Comparison of ENCODE assay signal across 22 cellular contexts in the genomic region with DNA sequence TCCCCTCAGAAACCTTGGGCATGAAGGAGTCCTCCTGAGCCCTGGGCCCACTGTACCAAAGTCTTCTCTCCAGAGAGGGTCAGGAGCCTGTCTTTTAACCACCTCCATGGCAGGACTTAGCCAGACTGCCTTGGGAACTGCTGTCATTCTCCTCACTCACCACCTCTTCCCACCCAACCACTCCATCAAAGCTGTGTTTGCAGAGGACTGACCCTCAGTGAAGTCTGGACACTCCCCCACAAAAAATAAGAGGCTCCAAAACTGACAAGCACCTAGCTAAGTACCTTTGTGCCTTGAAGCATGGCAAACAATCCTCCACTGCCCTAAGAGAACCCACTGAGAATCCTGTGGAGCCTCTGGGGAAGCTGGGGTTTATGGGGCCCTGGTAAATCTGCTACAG. TPM values are rescaled to one million over a fixed set of nuclear protein-coding genes. Genes with fewer than 3 reads are reported as not detected.
DNase-seq lines count a peak whose midpoint lies in the region; ATAC-seq and TF ChIP-seq lines count a peak whose summit lies in the region.
"Had no signal": no experiment of that assay in that cellular context is flagged by ENCODE, and none has a peak within 500 bp of the region (broad histone marks: within the 10 kb centered on the region; RNA-seq: fewer than 3 reads in every experiment).

No MANE protein-coding gene starts in this region.

- peak overlapping the region; percentile 43 for H3K27ac Mint-ChIP-seq in activated naive CD8-positive, alpha-beta T cell treated with anti-CD3 and anti-CD28 coated beads, Interleukin-2, amount 10 ng/mL, durations not matched to agents 7 days and 5 days
- no peak overlapping the region for H3K27ac Mint-ChIP-seq in activated naive CD8-positive, alpha-beta T cell treated with anti-CD3 and anti-CD28 coated beads for 36 hours
- H3K27ac Mint-ChIP-seq in WTC11: peak overlapping the region; percentile 63; the same call in 1 of the 2 replicates
- peak overlapping the region in 2 of 6 donors; percentile 31 to 35 for H3K27ac Mint-ChIP-seq in immature natural killer cell
- no peak overlapping the region for H3K27ac Mint-ChIP-seq in activated T-helper 2 cell treated with anti-CD3 and anti-CD28 coated beads, Interferon-gamma antibody, Interleukin-2, Interleukin-4, amounts not matched to agents 10 μg/mL and 5 μg/mL and 100 μg/mL, durations not matched to agents 14 hours and 24 hours and 36 hours

- H3K27ac ChIP-seq in thyroid gland (no peak overlapping the region), testis (no peak overlapping the region)
- H3K27ac ChIP-seq: GM23248 had no signal

- no peaks in the 10 kb centered on the region for H3K27me3 Mint-ChIP-seq in activated naive CD8-positive, alpha-beta T cell treated with anti-CD3 and anti-CD28 coated beads, Interleukin-2, amount 10 ng/mL, durations not matched to agents 7 days and 5 days
- no peaks in the 10 kb centered on the region for H3K27me3 Mint-ChIP-seq in activated naive CD8-positive, alpha-beta T cell treated with anti-CD3 and anti-CD28 coated beads for 36 hours
- H3K27me3 Mint-ChIP-seq in WTC11 (ENCODE audit: low read depth) (no peaks in the 10 kb centered on the region), immature natural killer cell (ENCODE audit: low read depth in 3 of 3) (peaks cover 2 to 14% (median 2%) of the 10 kb centered on the region in 3 donors)
- H3K27me3 Mint-ChIP-seq in activated T-helper 2 cell treated with anti-CD3 and anti-CD28 coated beads, Interferon-gamma antibody, Interleukin-2, Interleukin-4, amounts not matched to agents 10 μg/mL and 5 μg/mL and 100 μg/mL, durations not matched to agents 14 hours and 24 hours and 36 hours (ENCODE audit: low read depth): no peaks in the 10 kb centered on the region

- H3K4me1 ChIP-seq in thyroid gland: peaks cover 24 to 39% of the 10 kb centered on the region in 2 donors
- peaks cover 28% of the 10 kb centered on the region for H3K4me1 ChIP-seq in testis

- DNase-seq in activated naive CD8-positive, alpha-beta T cell treated with anti-CD3 and anti-CD28 coated beads, Interleukin-2, amount 10 ng/mL, durations not matched to agents 7 days and 5 days: no peak
- no peak for DNase-seq in activated naive CD8-positive, alpha-beta T cell treated with anti-CD3 and anti-CD28 coated beads for 36 hours
- DNase-seq in WTC11 (ENCODE audit: low spot score): no peak
- no peak for DNase-seq in immature natural killer cell
- DNase-seq in thyroid gland: peak; percentile 22 to 57
- DNase-seq in activated T-helper 2 cell treated with anti-CD3 and anti-CD28 coated beads, Interferon-gamma antibody, Interleukin-2, Interleukin-4, amounts not matched to agents 10 μg/mL and 5 μg/mL and 100 μg/mL, durations not matched to agents 14 hours and 24 hours and 36 hours (ENCODE audit: low spot score): no peak
- no peak for DNase-seq in testis
- DNase-seq: C1 segment of cervical spinal cord, Caco-2, GDM1, GM23248, KG1, MV-4-11, NCI-H187, NCI-H2107, NCI-H226, NCI-H524, NCI-H82, SHP77 treated with DMSO at 0.1 percent for 48 hours, SK-N-SH had no signal

- no peaks in the 10 kb centered on the region for H3K9me3 Mint-ChIP-seq in activated naive CD8-positive, alpha-beta T cell treated with anti-CD3 and anti-CD28 coated beads, Interleukin-2, amount 10 ng/mL, durations not matched to agents 7 days and 5 days
- no peaks in the 10 kb centered on the region for H3K9me3 Mint-ChIP-seq in activated naive CD8-positive, alpha-beta T cell treated with anti-CD3 and anti-CD28 coated beads for 36 hours
- peaks cover 4% of the 10 kb centered on the region; the same call in 1 of the 2 replicates for H3K9me3 Mint-ChIP-seq in WTC11
- H3K9me3 Mint-ChIP-seq in immature natural killer cell: no peaks in the 10 kb centered on the region
- H3K9me3 Mint-ChIP-seq in activated T-helper 2 cell treated with anti-CD3 and anti-CD28 coated beads, Interferon-gamma antibody, Interleukin-2, Interleukin-4, amounts not matched to agents 10 μg/mL and 5 μg/mL and 100 μg/mL, durations not matched to agents 14 hours and 24 hours and 36 hours: no peaks in the 10 kb centered on the region

- no peaks in the 10 kb centered on the region for H3K36me3 ChIP-seq in thyroid gland
- no peaks in the 10 kb centered on the region for H3K36me3 ChIP-seq in testis (ENCODE audit: low read depth, missing control alignments)

- no peak overlapping the region for H3K4me3 Mint-ChIP-seq in activated naive CD8-positive, alpha-beta T cell treated with anti-CD3 and anti-CD28 coated beads, Interleukin-2, amount 10 ng/mL, durations not matched to agents 7 days and 5 days
- no peak overlapping the region for H3K4me3 Mint-ChIP-seq in activated naive CD8-positive, alpha-beta T cell treated with anti-CD3 and anti-CD28 coated beads for 36 hours
- H3K4me3 Mint-ChIP-seq in WTC11 (no peak overlapping the region), immature natural killer cell (peak overlapping the region in 3 of 5 donors; percentile 20 to 54 (median 44))
- H3K4me3 Mint-ChIP-seq in activated T-helper 2 cell treated with anti-CD3 and anti-CD28 coated beads, Interferon-gamma antibody, Interleukin-2, Interleukin-4, amounts not matched to agents 10 μg/mL and 5 μg/mL and 100 μg/mL, durations not matched to agents 14 hours and 24 hours and 36 hours (ENCODE audit: low read depth): no peak overlapping the region

- H3K4me3 ChIP-seq in thyroid gland (replicated peaks in 1 of 3) (no peak overlapping the region), testis (no peak overlapping the region)
- H3K4me3 ChIP-seq: GM23248 had no signal

- H3K4me1 Mint-ChIP-seq in activated naive CD8-positive, alpha-beta T cell treated with anti-CD3 and anti-CD28 coated beads, Interleukin-2, amount 10 ng/mL, durations not matched to agents 7 days and 5 days: peaks cover 20% of the 10 kb centered on the region
- H3K4me1 Mint-ChIP-seq in activated naive CD8-positive, alpha-beta T cell treated with anti-CD3 and anti-CD28 coated beads for 36 hours: peaks cover 19% of the 10 kb centered on the region
- H3K4me1 Mint-ChIP-seq in WTC11 (peaks cover 57% of the 10 kb centered on the region), immature natural killer cell (peaks cover 32% of the 10 kb centered on the region in 2 donors)
- peaks cover 17% of the 10 kb centered on the region for H3K4me1 Mint-ChIP-seq in activated T-helper 2 cell treated with anti-CD3 and anti-CD28 coated beads, Interferon-gamma antibody, Interleukin-2, Interleukin-4, amounts not matched to agents 10 μg/mL and 5 μg/mL and 100 μg/mL, durations not matched to agents 14 hours and 24 hours and 36 hours (ENCODE audit: low read depth)

- H3K9me3 ChIP-seq in thyroid gland (no peaks in the 10 kb centered on the region), testis (no peaks in the 10 kb centered on the region)
- H3K9me3 ChIP-seq: Caco-2, SK-N-SH had no signal

- ATAC-seq in activated naive CD8-positive, alpha-beta T cell treated with anti-CD3 and anti-CD28 coated beads, Interleukin-2, amount 10 ng/mL, durations not matched to agents 7 days and 5 days (ENCODE audit: low read depth): no peak
- ATAC-seq in WTC11: no peak
- no peak for ATAC-seq in GM21825 (IDR thresholded peaks at IDR 0.05; ENCODE audit: unreplicated experiment)
- ATAC-seq: HepG2 had no signal

- POLR2A ChIA-PET in activated naive CD8-positive, alpha-beta T cell treated with anti-CD3 and anti-CD28 coated beads, Interleukin-2, amount 10 ng/mL, durations not matched to agents 7 days and 5 days (lab: Charles Lee): no interaction called here
- POLR2A ChIA-PET in WTC11 (lab: Charles Lee): no interaction called here

- no peaks in the 10 kb centered on the region for H3K36me3 Mint-ChIP-seq in activated naive CD8-positive, alpha-beta T cell treated with anti-CD3 and anti-CD28 coated beads, Interleukin-2, amount 10 ng/mL, durations not matched to agents 7 days and 5 days
- H3K36me3 Mint-ChIP-seq in activated naive CD8-positive, alpha-beta T cell treated with anti-CD3 and anti-CD28 coated beads for 36 hours: peaks cover 8% of the 10 kb centered on the region
- H3K36me3 Mint-ChIP-seq in WTC11: no peaks in the 10 kb centered on the region
- H3K36me3 Mint-ChIP-seq in immature natural killer cell: no peaks in the 10 kb centered on the region
- peaks cover 4% of the 10 kb centered on the region for H3K36me3 Mint-ChIP-seq in activated T-helper 2 cell treated with anti-CD3 and anti-CD28 coated beads, Interferon-gamma antibody, Interleukin-2, Interleukin-4, amounts not matched to agents 10 μg/mL and 5 μg/mL and 100 μg/mL, durations not matched to agents 14 hours and 24 hours and 36 hours (ENCODE audit: low read depth)

- CTCF ChIA-PET in WTC11 (lab: Charles Lee): no interaction called here

- H3K27me3 ChIP-seq in thyroid gland: no peaks in the 10 kb centered on the region
- H3K27me3 ChIP-seq in testis: no peaks in the 10 kb centered on the region

- no peak for TF ChIP-seq POLR2A in thyroid gland (IDR thresholded peaks at IDR 0.05)
- TF ChIP-seq POLR2A in testis (IDR thresholded peaks at IDR 0.05): no peak

- intact Hi-C loops in thyroid gland (cut with DNase I): no loop called here
- intact Hi-C loops in activated T-helper 2 cell treated with anti-CD3 and anti-CD28 coated beads, Interferon-gamma antibody, Interleukin-2, Interleukin-4, amounts not matched to agents 10 μg/mL and 5 μg/mL and 100 μg/mL, durations not matched to agents 14 hours and 24 hours and 36 hours (cut with micrococcal nuclease): no loop called here
- intact Hi-C loops in testis (cut with DNase I; ENCODE audit: low total_unique reads): loop anchor here (5.0 kb wide), 1 partner anchor 56 kb away; no protein-coding TSS in a partner anchor

- TF ChIP-seq CTCF in WTC11 (IDR thresholded peaks at IDR 0.05) (no peak), thyroid gland (IDR thresholded peaks at IDR 0.05) (no peak), testis (IDR thresholded peaks at IDR 0.05) (no peak)

RNA-seq across cellular contexts. Expression of a gene that starts 2.3 kb away (rescaled TPM):
- total RNA-seq in activated naive CD8-positive, alpha-beta T cell treated with anti-CD3 and anti-CD28 coated beads, Interleukin-2, amount 10 ng/mL, durations not matched to agents 7 days and 5 days: 10 to 100 TPM; 73.5 to 80.1 TPM
- total RNA-seq in activated naive CD8-positive, alpha-beta T cell treated with anti-CD3 and anti-CD28 coated beads for 36 hours: 10 to 100 TPM; 58.3 to 58.4 TPM
- 115 to 117 TPM (median 117 TPM) in 3 replicates for total RNA-seq in WTC11 (2021)
- polyA plus RNA-seq in immature natural killer cell: 10 to 100 TPM; 33.4 to 59.2 (median 38.8) TPM
- total RNA-seq in thyroid gland: 100 to 1,000 TPM in 1 of 4 donors, 10 to 100 TPM in 3; 56.8 to 102 (median 88.8) TPM
- 79.6 and 83.9 TPM in 2 replicates for total RNA-seq in activated T-helper 2 cell treated with anti-CD3 and anti-CD28 coated beads, Interferon-gamma antibody, Interleukin-2, Interleukin-4, amounts not matched to agents 10 μg/mL and 5 μg/mL and 100 μg/mL, durations not matched to agents 14 hours and 24 hours and 36 hours
- 100 to 1,000 TPM; 276 to 313 TPM for total RNA-seq in testis
- 120 TPM for polyA plus RNA-seq in testis (ENCODE audit: insufficient read depth, low read depth, low replicate concordance)

RNA-seq across cellular contexts. Expression of a gene that starts 35.5 kb away (rescaled TPM):
- 10 to 100 TPM; 36.8 to 39.8 TPM for total RNA-seq in activated naive CD8-positive, alpha-beta T cell treated with anti-CD3 and anti-CD28 coated beads, Interleukin-2, amount 10 ng/mL, durations not matched to agents 7 days and 5 days
- total RNA-seq in activated naive CD8-positive, alpha-beta T cell treated with anti-CD3 and anti-CD28 coated beads for 36 hours: 10 to 100 TPM; 49.2 to 51.4 TPM
- 62.0 to 67.6 TPM (median 65.4 TPM) in 3 replicates for total RNA-seq in WTC11 (2021)
- polyA plus RNA-seq in immature natural killer cell: 10 to 100 TPM; 51.9 to 68.9 (median 59.1) TPM
- total RNA-seq in thyroid gland: 10 to 100 TPM; 25.3 to 42.7 (median 35.5) TPM
- 44.0 and 46.8 TPM in 2 replicates for total RNA-seq in activated T-helper 2 cell treated with anti-CD3 and anti-CD28 coated beads, Interferon-gamma antibody, Interleukin-2, Interleukin-4, amounts not matched to agents 10 μg/mL and 5 μg/mL and 100 μg/mL, durations not matched to agents 14 hours and 24 hours and 36 hours
- 10 to 100 TPM; 39.7 to 44.1 TPM for total RNA-seq in testis
- 68.4 TPM for polyA plus RNA-seq in testis (ENCODE audit: insufficient read depth, low read depth, low replicate concordance)

Comparison
In these comparisons a context has a peak if more than half of its experiments do, and no peak if none do; other contexts are left out.
1. H3K27ac Mint-ChIP-seq: peak in activated naive CD8-positive, alpha-beta T cell treated with anti-CD3 and anti-CD28 coated beads, Interleukin-2, amount 10 ng/mL, durations not matched to agents 7 days and 5 days (single experiment) and WTC11 (single experiment); none in activated naive CD8-positive, alpha-beta T cell treated with anti-CD3 and anti-CD28 coated beads for 36 hours (single experiment) and activated T-helper 2 cell treated with anti-CD3 and anti-CD28 coated beads, Interferon-gamma antibody, Interleukin-2, Interleukin-4, amounts not matched to agents 10 μg/mL and 5 μg/mL and 100 μg/mL, durations not matched to agents 14 hours and 24 hours and 36 hours (single experiment).
2. DNase-seq: peak in thyroid gland (2 of 2); none in activated naive CD8-positive, alpha-beta T cell treated with anti-CD3 and anti-CD28 coated beads, Interleukin-2, amount 10 ng/mL, durations not matched to agents 7 days and 5 days (single experiment), activated naive CD8-positive, alpha-beta T cell treated with anti-CD3 and anti-CD28 coated beads for 36 hours (single experiment), WTC11 (single experiment), immature natural killer cell (0 of 3), activated T-helper 2 cell treated with anti-CD3 and anti-CD28 coated beads, Interferon-gamma antibody, Interleukin-2, Interleukin-4, amounts not matched to agents 10 μg/mL and 5 μg/mL and 100 μg/mL, durations not matched to agents 14 hours and 24 hours and 36 hours (single experiment) and testis (single experiment).
3. H3K4me3 Mint-ChIP-seq: peak in immature natural killer cell (3 of 5); none in activated naive CD8-positive, alpha-beta T cell treated with anti-CD3 and anti-CD28 coated beads, Interleukin-2, amount 10 ng/mL, durations not matched to agents 7 days and 5 days (single experiment), activated naive CD8-positive, alpha-beta T cell treated with anti-CD3 and anti-CD28 coated beads for 36 hours (single experiment), WTC11 (single experiment) and activated T-helper 2 cell treated with anti-CD3 and anti-CD28 coated beads, Interferon-gamma antibody, Interleukin-2, Interleukin-4, amounts not matched to agents 10 μg/mL and 5 μg/mL and 100 μg/mL, durations not matched to agents 14 hours and 24 hours and 36 hours (single experiment).